ENCODE assay signal across 13 cellular contexts in the genomic region with DNA sequence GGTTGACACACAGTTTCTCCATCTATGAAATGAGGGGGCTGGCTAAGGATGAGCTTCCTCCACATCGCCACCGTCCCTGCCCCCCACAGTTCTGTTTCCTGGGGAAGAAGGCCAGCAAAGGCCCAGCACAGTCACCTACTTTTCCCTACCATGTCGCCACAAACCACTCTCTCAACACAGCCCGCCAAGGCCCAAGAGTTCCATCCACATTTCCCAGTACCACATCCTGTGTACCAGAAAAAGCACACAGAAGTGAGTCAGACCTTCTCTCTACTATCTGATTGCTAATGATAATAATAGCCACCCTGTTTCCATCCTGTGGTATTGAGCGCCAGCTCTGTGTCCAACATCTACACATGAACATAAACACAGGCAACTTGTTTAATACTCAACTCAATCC. TPM values are rescaled to one million over a fixed set of nuclear protein-coding genes. Genes with fewer than 3 reads are reported as not detected.
DNase-seq lines count a peak whose midpoint lies in the region; ATAC-seq and TF ChIP-seq lines count a peak whose summit lies in the region.
"Had no signal": no experiment of that assay in that cellular context is flagged by ENCODE, and none has a peak within 500 bp of the region (broad histone marks: within the 10 kb centered on the region; RNA-seq: fewer than 3 reads in every experiment).

No MANE protein-coding gene starts in this region.

- no peak overlapping the region for H3K9ac ChIP-seq in GM23248

- H3K4me2 ChIP-seq in GM23248 (ENCODE audit: unreplicated experiment) = no peak overlapping the region

- in situ Hi-C loops in GM23248 (cut with MboI) = no loop called here

- H3K27ac ChIP-seq in ACC112 (ENCODE audit: low read depth, low read length) (peak overlapping the region; percentile 61), GM23248 (peak overlapping the region; percentile 46), esophagus squamous epithelium (no peak overlapping the region)
- H3K27ac ChIP-seq: gastrocnemius medialis, ovary had no signal

- H3K36me3 ChIP-seq in ACC112 (ENCODE audit: insufficient read depth, low read length) = no peaks in the 10 kb centered on the region
- H3K36me3 ChIP-seq in GM23248 (ENCODE audit: low read depth) = no peaks in the 10 kb centered on the region
- no peaks in the 10 kb centered on the region for H3K36me3 ChIP-seq in esophagus squamous epithelium
- H3K36me3 ChIP-seq: gastrocnemius medialis, ovary had no signal

- ATAC-seq in GM18868 (IDR thresholded peaks at IDR 0.05; ENCODE audit: unreplicated experiment) = no peak
- ATAC-seq: gastrocnemius medialis had no signal

- H3K9me3 ChIP-seq in GM23248 (ENCODE audit: low read depth) (no peaks in the 10 kb centered on the region), esophagus squamous epithelium (peaks cover 0 to 7% (median 6%) of the 10 kb centered on the region in 3 donors)
- H3K9me3 ChIP-seq: gastrocnemius medialis, ovary had no signal

- no peak for TF ChIP-seq POLR2A in esophagus squamous epithelium (IDR thresholded peaks at IDR 0.05)

- H3K79me2 ChIP-seq in ACC112 (ENCODE audit: control insufficient read depth, insufficient read depth, low read length, unreplicated experiment) (no peaks in the 10 kb centered on the region), GM23248 (ENCODE audit: insufficient read depth) (no peaks in the 10 kb centered on the region)

- peaks cover 35% of the 10 kb centered on the region for H3F3A ChIP-seq in GM23248 (ENCODE audit: insufficient read depth)

- no peak for TF ChIP-seq CTCF in foreskin fibroblast (IDR thresholded peaks at IDR 0.05; ENCODE audit: low read depth, low read length)
- TF ChIP-seq CTCF in esophagus squamous epithelium (IDR thresholded peaks at IDR 0.05) = no peak

- no peak overlapping the region for H2AFZ ChIP-seq in ACC112 (ENCODE audit: low read length, unreplicated experiment)
- no peak overlapping the region for H2AFZ ChIP-seq in GM23248

- WGBS in GM23248 (ENCODE audit: low coverage in 1 of 2, low lambda C conversion rate in 2 of 2, missing lambda C conversion rate in 2 of 2), 2 experiments = 12 to 30% methylated on average over 5 of the region's 5 CpGs
- whole genome bisulfite sequencing in esophagus squamous epithelium, 2 donors = 42 to 71% methylated on average over 4 to 5 of the region's 5 CpGs

- H3K4me1 ChIP-seq in ACC112 (ENCODE audit: control insufficient read depth, insufficient read depth, low read length, unreplicated experiment) (peaks cover 45% of the 10 kb centered on the region), GM23248 (ENCODE audit: insufficient read depth) (peaks cover 42% of the 10 kb centered on the region), esophagus squamous epithelium (peaks cover 6 to 17% (median 10%) of the 10 kb centered on the region in 3 donors)
- H3K4me1 ChIP-seq: gastrocnemius medialis had no signal

- DNase-seq in GM23248 (peak; percentile 85), SW480 (ENCODE audit: low spot score) (peak; percentile 88), foreskin fibroblast (peak; percentile 85 to 86), esophagus squamous epithelium (lab: John Stamatoyannopoulos, UW) (no peak), cortex of kidney (lab: John Stamatoyannopoulos, UW) (no peak), NCI-H1417 (lab: John Stamatoyannopoulos, UW) (no peak)
- DNase-seq: DMS153, gastrocnemius medialis, H7, NCI-H1048 had no signal

- intact Hi-C loops in esophagus squamous epithelium (cut with DNase I) = no loop called here

- no peaks in the 10 kb centered on the region for H3K9me2 ChIP-seq in GM23248 (ENCODE audit: insufficient read depth)

- H3K4me3 ChIP-seq in ACC112 (ENCODE audit: low read depth, low read length) (no peak overlapping the region), GM23248 (no peak overlapping the region), foreskin fibroblast (ENCODE audit: low read depth in 1 of 2, low read length in 2 of 2) (no peak overlapping the region), esophagus squamous epithelium (no peak overlapping the region)
- H3K4me3 ChIP-seq: gastrocnemius medialis, ovary had no signal

- H3K27me3 ChIP-seq in ACC112 (ENCODE audit: insufficient read depth, low read length) (no peaks in the 10 kb centered on the region), GM23248 (replicated peaks; ENCODE audit: insufficient read depth) (no peaks in the 10 kb centered on the region), esophagus squamous epithelium (no peaks in the 10 kb centered on the region)
- H3K27me3 ChIP-seq: gastrocnemius medialis, ovary had no signal

- H4K20me1 ChIP-seq in GM23248 (ENCODE audit: insufficient read depth) = no peaks in the 10 kb centered on the region

RNA-seq across cellular contexts. Expression of gene C15orf39, which starts 30.3 kb away (rescaled TPM):
- 8.1 and 12.5 TPM in 2 replicates for total RNA-seq in GM23248 (2014; rRNA removed; shearing (Covaris generic))
- 4.7 and 5.1 TPM in 2 replicates for polyA plus RNA-seq in GM23248 (2016; fragmentation: Nextera tagmentation; extraction: Ambion mirVana)
- total RNA-seq in esophagus squamous epithelium = 10 to 100 TPM; 12.3 to 33.3 (median 21.5) TPM

Comparison
In these comparisons a context has a peak if more than half of its experiments do, and no peak if none do; other contexts are left out.
1. H3K27ac ChIP-seq: peak in ACC112 (single experiment) and GM23248 (single experiment); none in esophagus squamous epithelium (0 of 4).
2. DNase-seq: peak in GM23248 (single experiment), SW480 (single experiment) and foreskin fibroblast (2 of 2); none in esophagus squamous epithelium (single experiment), cortex of kidney (single experiment) and NCI-H1417 (0 of 3).